In the genomic region with DNA sequence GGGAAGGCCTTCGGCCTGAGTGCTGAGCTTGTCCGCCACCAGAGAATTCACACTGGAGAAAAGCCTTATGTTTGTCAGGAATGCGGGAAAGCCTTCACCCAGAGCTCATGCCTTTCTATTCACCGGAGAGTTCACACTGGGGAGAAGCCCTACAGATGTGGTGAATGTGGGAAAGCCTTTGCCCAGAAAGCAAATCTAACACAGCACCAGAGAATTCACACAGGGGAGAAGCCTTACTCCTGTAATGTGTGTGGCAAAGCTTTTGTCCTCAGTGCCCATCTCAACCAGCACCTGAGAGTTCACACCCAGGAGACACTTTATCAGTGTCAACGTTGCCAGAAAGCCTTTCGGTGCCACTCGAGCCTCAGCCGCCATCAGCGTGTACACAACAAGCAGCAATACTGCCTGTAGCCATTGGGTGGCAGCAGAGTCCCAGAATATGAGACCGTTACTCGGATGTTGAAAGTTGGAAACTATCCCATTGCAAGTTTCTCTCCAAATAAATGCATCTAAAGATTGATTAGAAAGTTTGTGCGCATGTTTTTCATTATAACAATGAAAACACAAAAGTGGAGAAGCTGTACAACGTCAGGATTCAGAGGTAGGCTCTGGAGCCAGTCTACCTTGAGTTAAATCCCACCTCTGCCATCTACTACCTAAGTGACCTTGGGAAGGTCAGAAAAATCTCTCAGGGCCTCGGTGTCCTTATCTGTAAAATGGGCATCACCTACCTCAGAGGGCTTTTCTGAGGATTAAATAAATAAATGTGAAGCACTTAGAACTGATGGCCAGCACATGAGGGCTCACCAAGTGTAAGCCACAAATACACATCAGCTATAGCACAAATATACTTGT, we compare ENCODE assay signal across 9 cellular contexts. TPM values are rescaled to one million over a fixed set of nuclear protein-coding genes. Genes with fewer than 3 reads are reported as not detected.
A peak's percentile ranks its signal among the peaks of the same experiment; 100 is the strongest.
DNase-seq lines count a peak whose midpoint lies in the region; ATAC-seq and TF ChIP-seq lines count a peak whose summit lies in the region.
"Had no signal": no experiment of that assay in that cellular context is flagged by ENCODE, and none has a peak within 500 bp of the region (broad histone marks: within the 10 kb centered on the region; RNA-seq: fewer than 3 reads in every experiment).

No MANE protein-coding gene starts in this region.

- no peak for ATAC-seq in GM18505 (IDR thresholded peaks at IDR 0.05; ENCODE audit: unreplicated experiment)

- H3K4me1 ChIP-seq in CD8-positive, alpha-beta memory T cell (ENCODE audit: insufficient read depth, low read length), result peaks cover 12% of the 10 kb centered on the region

- TF ChIP-seq POLR2A in GM18505 (IDR thresholded peaks at IDR 0.05; ENCODE audit: borderline replicate concordance, extremely low read depth, insufficient read depth, insufficient read length), result no peak

- POLR2A ChIA-PET in CD8-positive, alpha-beta memory T cell (lab: Charles Lee), result no interaction called here

- peak; percentile 31 to 66 (median 49) for DNase-seq in CD8-positive, alpha-beta memory T cell
- DNase-seq in LNCaP clone FGC (ENCODE audit: low read depth), result no peak
- peak; percentile 19 for DNase-seq in activated CD8-positive, alpha-beta memory T cell treated with anti-CD3 and anti-CD28 coated beads, Interleukin-2, amount 50 U/mL, for 24 hours (ENCODE audit: extremely low read depth)
- peak; percentile 16 for DNase-seq in fibroblast of the aortic adventitia (ENCODE audit: low read depth)
- DNase-seq in putamen (ENCODE audit: low spot score), result peak; percentile 72
- no peak for DNase-seq in SKM-1 (lab: John Stamatoyannopoulos, UW; ENCODE audit: unreplicated experiment)
- no peak for DNase-seq in HPDE6-E6E7 (ENCODE audit: extremely low spot score)

- H3K4me3 Mint-ChIP-seq in CD8-positive, alpha-beta memory T cell, result no peak overlapping the region
- H3K4me3 Mint-ChIP-seq: stimulated activated naive CD8-positive, alpha-beta T cell treated with anti-CD3 and anti-CD28 coated beads, Interleukin-15, Interleukin-2, amounts not matched to agents 100 ng/mL and 50 ng/mL, for 24 hours had no signal

- peaks cover 43 to 65% (median 45%) of the 10 kb centered on the region in 3 donors for H3K36me3 Mint-ChIP-seq in CD8-positive, alpha-beta memory T cell

- H3K4me3 ChIP-seq in CD8-positive, alpha-beta memory T cell (ENCODE audit: low read length), result no peak overlapping the region
- H3K4me3 ChIP-seq in LNCaP clone FGC (ENCODE audit: low read depth, low read length), result no peak overlapping the region
- H3K4me3 ChIP-seq in fibroblast of the aortic adventitia (ENCODE audit: low read depth, low read length), result no peak overlapping the region

- H3K27me3 ChIP-seq in CD8-positive, alpha-beta memory T cell (ENCODE audit: insufficient read depth, low read length, poor library complexity, severe bottlenecking), result no peaks in the 10 kb centered on the region

- H3K27ac Mint-ChIP-seq in CD8-positive, alpha-beta memory T cell, result peak overlapping the region in 1 of 8 donors; percentile 2
- H3K27ac Mint-ChIP-seq: stimulated activated naive CD8-positive, alpha-beta T cell treated with anti-CD3 and anti-CD28 coated beads, Interleukin-15, Interleukin-2, amounts not matched to agents 100 ng/mL and 50 ng/mL, for 24 hours had no signal

- peaks cover 15% of the 10 kb centered on the region for H3K9me3 ChIP-seq in CD8-positive, alpha-beta memory T cell (ENCODE audit: low read length)

- peaks cover 11 to 19% (median 14%) of the 10 kb centered on the region in 3 donors for H3K4me1 Mint-ChIP-seq in CD8-positive, alpha-beta memory T cell

- H3K9me3 Mint-ChIP-seq in CD8-positive, alpha-beta memory T cell, result peaks cover 22 to 28% (median 24%) of the 10 kb centered on the region in 5 donors

- peaks cover 47% of the 10 kb centered on the region for H3K36me3 ChIP-seq in CD8-positive, alpha-beta memory T cell (ENCODE audit: insufficient read depth, low read length)

- peaks cover 0 to 3% of the 10 kb centered on the region in 2 donors for H3K27me3 Mint-ChIP-seq in CD8-positive, alpha-beta memory T cell

- TF ChIP-seq CTCF in LNCaP clone FGC (IDR thresholded peaks at IDR 0.05; ENCODE audit: control insufficient read depth, extremely low read depth, insufficient read depth), result peak; percentile 53
- TF ChIP-seq CTCF in fibroblast of the aortic adventitia (IDR thresholded peaks at IDR 0.05; ENCODE audit: insufficient read depth, low read length), result peak; percentile 49

- CTCF ChIA-PET in CD8-positive, alpha-beta memory T cell (lab: Charles Lee), result interaction anchor here (0.8 to 1.3 kb wide), 4 partner anchors 8 to 89 kb away, joined by 3 to 5 read pairs (median 4); no protein-coding TSS in a partner anchor

- H3K27ac ChIP-seq in CD8-positive, alpha-beta memory T cell (ENCODE audit: low read depth, low read length), result no peak overlapping the region

RNA-seq across cellular contexts. Expression of gene ZNF473, which starts 21.1 kb away (rescaled TPM):
- 1 to 10 TPM; 8.5 to 9.8 TPM for total RNA-seq in CD8-positive, alpha-beta memory T cell
- 4.5 TPM for polyA plus RNA-seq in CD8-positive, alpha-beta memory T cell
- total RNA-seq in fibroblast of the aortic adventitia (ENCODE audit: low replicate concordance), result 11.0 and 14.1 TPM in 2 replicates

RNA-seq across cellular contexts. Expression of gene VRK3, which starts 21.7 kb away (rescaled TPM):
- 10 to 100 TPM; 62.4 to 66.5 TPM for total RNA-seq in CD8-positive, alpha-beta memory T cell
- polyA plus RNA-seq in CD8-positive, alpha-beta memory T cell, result 92.7 TPM
- 17.3 and 30.6 TPM in 2 replicates for total RNA-seq in fibroblast of the aortic adventitia (ENCODE audit: low replicate concordance)

Comparison
In these comparisons a context has a peak if more than half of its experiments do, and no peak if none do; other contexts are left out.
1. DNase-seq: peak in CD8-positive, alpha-beta memory T cell (5 of 5), activated CD8-positive, alpha-beta memory T cell treated with anti-CD3 and anti-CD28 coated beads, Interleukin-2, amount 50 U/mL, for 24 hours (single experiment), fibroblast of the aortic adventitia (single experiment) and putamen (single experiment); none in LNCaP clone FGC (single experiment), SKM-1 (single experiment) and HPDE6-E6E7 (single experiment).